ENCODE assay signal across 2 cellular contexts in the genomic region with DNA sequence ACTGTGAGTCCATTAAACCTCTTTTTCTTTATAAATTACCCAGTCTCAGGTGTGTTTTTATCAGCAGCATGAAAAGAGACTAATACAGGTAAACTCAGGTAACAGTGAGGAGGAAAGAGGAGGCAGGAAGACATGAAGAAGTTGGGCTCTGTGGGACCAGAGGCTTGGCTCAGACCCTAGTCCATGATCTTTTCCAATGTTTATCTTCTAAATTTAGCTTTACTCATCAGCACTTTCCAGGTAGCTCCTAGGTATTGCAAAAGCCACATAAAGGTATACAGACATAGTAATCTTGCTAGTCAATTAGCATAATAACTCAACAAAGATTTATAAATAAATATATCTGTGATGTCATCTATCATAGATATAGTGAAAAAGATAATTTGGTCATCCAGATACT.
TF ChIP-seq lines count a peak whose summit lies in the region.

No MANE protein-coding gene starts in this region.

TF ChIP-seq in liver, 16 proteins besides CTCF, POLR2A, EP300 and RAD21:
- TF ChIP-seq, protein P1, sequence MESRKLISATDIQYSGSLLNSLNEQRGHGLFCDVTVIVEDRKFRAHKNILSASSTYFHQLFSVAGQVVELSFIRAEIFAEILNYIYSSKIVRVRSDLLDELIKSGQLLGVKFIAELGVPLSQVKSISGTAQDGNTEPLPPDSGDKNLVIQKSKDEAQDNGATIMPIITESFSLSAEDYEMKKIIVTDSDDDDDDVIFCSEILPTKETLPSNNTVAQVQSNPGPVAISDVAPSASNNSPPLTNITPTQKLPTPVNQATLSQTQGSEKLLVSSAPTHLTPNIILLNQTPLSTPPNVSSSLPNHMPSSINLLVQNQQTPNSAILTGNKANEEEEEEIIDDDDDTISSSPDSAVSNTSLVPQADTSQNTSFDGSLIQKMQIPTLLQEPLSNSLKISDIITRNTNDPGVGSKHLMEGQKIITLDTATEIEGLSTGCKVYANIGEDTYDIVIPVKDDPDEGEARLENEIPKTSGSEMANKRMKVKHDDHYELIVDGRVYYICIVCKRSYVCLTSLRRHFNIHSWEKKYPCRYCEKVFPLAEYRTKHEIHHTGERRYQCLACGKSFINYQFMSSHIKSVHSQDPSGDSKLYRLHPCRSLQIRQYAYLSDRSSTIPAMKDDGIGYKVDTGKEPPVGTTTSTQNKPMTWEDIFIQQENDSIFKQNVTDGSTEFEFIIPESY (IDR thresholded peaks at IDR 0.05): peak; percentile 6
- TF ChIP-seq SP1 (IDR thresholded peaks at IDR 0.05) (peak; percentile 27), HNF4G (IDR thresholded peaks at IDR 0.05) (no peak), HNF4A (conservative IDR thresholded peaks at IDR 0.05) (peak; percentile 27 to 31)

TF ChIP-seq in HepG2, 621 proteins besides CTCF, POLR2A, EP300 and RAD21:
- TF ChIP-seq ZBTB38 (CRISPR knock-in tag; IDR thresholded peaks at IDR 0.05): no peak
- TF ChIP-seq ZBTB7A (CRISPR knock-in tag; IDR thresholded peaks at IDR 0.05): no peak
- no peak for TF ChIP-seq RFXAP (CRISPR knock-in tag; IDR thresholded peaks at IDR 0.05; ENCODE audit: borderline replicate concordance)
- TF ChIP-seq ZNF33B (CRISPR knock-in tag; IDR thresholded peaks at IDR 0.05): no peak
- TF ChIP-seq, protein P2, sequence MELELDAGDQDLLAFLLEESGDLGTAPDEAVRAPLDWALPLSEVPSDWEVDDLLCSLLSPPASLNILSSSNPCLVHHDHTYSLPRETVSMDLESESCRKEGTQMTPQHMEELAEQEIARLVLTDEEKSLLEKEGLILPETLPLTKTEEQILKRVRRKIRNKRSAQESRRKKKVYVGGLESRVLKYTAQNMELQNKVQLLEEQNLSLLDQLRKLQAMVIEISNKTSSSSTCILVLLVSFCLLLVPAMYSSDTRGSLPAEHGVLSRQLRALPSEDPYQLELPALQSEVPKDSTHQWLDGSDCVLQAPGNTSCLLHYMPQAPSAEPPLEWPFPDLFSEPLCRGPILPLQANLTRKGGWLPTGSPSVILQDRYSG (CRISPR knock-in tag; IDR thresholded peaks at IDR 0.05): no peak
